Comparison of ENCODE assay signal across 2 cellular contexts in the genomic region with DNA sequence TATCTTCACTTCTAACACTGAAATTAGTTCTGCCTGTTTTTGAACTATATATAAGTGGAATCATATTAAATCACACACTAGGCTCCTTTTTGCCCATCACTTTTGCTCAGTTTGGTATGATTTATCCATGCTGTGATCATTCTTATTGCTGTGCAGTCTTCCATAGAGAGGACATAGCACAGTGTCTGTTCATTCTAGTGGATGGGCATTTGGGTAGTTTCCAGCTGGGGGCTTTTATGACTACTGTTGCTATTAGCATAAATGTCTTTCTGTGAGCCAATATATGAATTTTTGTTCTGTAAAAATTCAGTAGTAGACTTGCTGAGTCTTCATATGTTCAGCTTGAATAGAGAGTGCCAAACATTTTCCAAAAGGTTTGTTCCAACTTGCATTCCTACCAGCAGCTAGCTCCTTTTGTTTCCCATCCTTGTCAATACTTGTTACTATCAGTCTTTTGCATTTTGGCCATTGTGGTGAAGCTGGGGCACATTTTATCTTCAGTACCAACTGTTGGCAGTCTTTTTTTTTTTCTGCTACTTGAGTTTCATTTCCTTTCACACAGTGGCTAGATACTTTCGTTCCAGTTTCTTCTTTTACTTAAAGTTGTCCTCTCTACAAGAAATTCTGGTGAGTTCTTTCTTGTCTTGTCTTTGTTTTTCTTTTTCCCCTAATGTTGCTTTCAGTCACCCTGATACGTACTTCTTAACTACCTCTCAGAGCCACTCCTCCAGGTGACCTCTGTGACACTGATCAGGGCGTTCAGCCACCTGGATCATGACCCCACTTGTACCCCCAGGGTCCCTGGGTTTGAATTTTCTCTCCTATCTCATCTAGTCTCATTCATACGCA.
A peak's percentile ranks its signal among the peaks of the same experiment; 100 is the strongest.
TF ChIP-seq lines count a peak whose summit lies in the region.

No MANE protein-coding gene starts in this region.

TF ChIP-seq in GM12878, 131 proteins besides CTCF, POLR2A, EP300 and RAD21 (continued from another document and continues in another):
- TF ChIP-seq ETV6 (conservative IDR thresholded peaks at IDR 0.05 in 1 of 2, IDR thresholded peaks at IDR 0.05 in 1 of 2; ENCODE audit: borderline replicate concordance in 1 of 2, low read depth in 1 of 2) (peak in 1 of 2 experiments; percentile 76; a peak in 1 of 4 replicates), ZNF274 (IDR thresholded peaks at IDR 0.05; ENCODE audit: insufficient read depth, insufficient read length) (no peak), MTA3 (IDR thresholded peaks at IDR 0.05; ENCODE audit: borderline replicate concordance, low read length) (peak; percentile 66; the same call in 1 of the 2 replicates), PAX5 (IDR thresholded peaks at IDR 0.05; ENCODE audit: borderline replicate concordance, low read depth, low read length) (no peak), HDGF (IDR thresholded peaks at IDR 0.05) (no peak; the same call in 1 of the 2 replicates), EZH2 (IDR thresholded peaks at IDR 0.05; ENCODE audit: borderline replicate concordance, control insufficient read depth, low read depth, low read length) (no peak), SPI1 (IDR thresholded peaks at IDR 0.05; ENCODE audit: borderline replicate concordance, insufficient read depth, low read depth, low read length) (peak; percentile 82), SUPT20H (IDR thresholded peaks at IDR 0.05; ENCODE audit: borderline replicate concordance, control insufficient read depth, low read depth, low read length) (no peak)
- TF ChIP-seq, protein P1, sequence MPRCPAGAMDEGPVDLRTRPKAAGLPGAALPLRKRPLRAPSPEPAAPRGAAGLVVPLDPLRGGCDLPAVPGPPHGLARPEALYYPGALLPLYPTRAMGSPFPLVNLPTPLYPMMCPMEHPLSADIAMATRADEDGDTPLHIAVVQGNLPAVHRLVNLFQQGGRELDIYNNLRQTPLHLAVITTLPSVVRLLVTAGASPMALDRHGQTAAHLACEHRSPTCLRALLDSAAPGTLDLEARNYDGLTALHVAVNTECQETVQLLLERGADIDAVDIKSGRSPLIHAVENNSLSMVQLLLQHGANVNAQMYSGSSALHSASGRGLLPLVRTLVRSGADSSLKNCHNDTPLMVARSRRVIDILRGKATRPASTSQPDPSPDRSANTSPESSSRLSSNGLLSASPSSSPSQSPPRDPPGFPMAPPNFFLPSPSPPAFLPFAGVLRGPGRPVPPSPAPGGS (IDR thresholded peaks at IDR 0.05; ENCODE audit: borderline replicate concordance, insufficient read depth, low read depth, low read length, poor library complexity, severe bottlenecking) = no peak
- TF ChIP-seq, protein P2, sequence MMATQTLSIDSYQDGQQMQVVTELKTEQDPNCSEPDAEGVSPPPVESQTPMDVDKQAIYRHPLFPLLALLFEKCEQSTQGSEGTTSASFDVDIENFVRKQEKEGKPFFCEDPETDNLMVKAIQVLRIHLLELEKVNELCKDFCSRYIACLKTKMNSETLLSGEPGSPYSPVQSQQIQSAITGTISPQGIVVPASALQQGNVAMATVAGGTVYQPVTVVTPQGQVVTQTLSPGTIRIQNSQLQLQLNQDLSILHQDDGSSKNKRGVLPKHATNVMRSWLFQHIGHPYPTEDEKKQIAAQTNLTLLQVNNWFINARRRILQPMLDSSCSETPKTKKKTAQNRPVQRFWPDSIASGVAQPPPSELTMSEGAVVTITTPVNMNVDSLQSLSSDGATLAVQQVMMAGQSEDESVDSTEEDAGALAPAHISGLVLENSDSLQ (IDR thresholded peaks at IDR 0.05) = peak; percentile 44
- TF ChIP-seq, protein P3, sequence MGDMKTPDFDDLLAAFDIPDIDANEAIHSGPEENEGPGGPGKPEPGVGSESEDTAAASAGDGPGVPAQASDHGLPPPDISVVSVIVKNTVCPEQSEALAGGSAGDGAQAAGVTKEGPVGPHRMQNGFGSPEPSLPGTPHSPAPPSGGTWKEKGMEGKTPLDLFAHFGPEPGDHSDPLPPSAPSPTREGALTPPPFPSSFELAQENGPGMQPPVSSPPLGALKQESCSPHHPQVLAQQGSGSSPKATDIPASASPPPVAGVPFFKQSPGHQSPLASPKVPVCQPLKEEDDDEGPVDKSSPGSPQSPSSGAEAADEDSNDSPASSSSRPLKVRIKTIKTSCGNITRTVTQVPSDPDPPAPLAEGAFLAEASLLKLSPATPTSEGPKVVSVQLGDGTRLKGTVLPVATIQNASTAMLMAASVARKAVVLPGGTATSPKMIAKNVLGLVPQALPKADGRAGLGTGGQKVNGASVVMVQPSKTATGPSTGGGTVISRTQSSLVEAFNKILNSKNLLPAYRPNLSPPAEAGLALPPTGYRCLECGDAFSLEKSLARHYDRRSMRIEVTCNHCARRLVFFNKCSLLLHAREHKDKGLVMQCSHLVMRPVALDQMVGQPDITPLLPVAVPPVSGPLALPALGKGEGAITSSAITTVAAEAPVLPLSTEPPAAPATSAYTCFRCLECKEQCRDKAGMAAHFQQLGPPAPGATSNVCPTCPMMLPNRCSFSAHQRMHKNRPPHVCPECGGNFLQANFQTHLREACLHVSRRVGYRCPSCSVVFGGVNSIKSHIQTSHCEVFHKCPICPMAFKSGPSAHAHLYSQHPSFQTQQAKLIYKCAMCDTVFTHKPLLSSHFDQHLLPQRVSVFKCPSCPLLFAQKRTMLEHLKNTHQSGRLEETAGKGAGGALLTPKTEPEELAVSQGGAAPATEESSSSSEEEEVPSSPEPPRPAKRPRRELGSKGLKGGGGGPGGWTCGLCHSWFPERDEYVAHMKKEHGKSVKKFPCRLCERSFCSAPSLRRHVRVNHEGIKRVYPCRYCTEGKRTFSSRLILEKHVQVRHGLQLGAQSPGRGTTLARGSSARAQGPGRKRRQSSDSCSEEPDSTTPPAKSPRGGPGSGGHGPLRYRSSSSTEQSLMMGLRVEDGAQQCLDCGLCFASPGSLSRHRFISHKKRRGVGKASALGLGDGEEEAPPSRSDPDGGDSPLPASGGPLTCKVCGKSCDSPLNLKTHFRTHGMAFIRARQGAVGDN (IDR thresholded peaks at IDR 0.05) = peak; percentile 81
- TF ChIP-seq, protein P4, sequence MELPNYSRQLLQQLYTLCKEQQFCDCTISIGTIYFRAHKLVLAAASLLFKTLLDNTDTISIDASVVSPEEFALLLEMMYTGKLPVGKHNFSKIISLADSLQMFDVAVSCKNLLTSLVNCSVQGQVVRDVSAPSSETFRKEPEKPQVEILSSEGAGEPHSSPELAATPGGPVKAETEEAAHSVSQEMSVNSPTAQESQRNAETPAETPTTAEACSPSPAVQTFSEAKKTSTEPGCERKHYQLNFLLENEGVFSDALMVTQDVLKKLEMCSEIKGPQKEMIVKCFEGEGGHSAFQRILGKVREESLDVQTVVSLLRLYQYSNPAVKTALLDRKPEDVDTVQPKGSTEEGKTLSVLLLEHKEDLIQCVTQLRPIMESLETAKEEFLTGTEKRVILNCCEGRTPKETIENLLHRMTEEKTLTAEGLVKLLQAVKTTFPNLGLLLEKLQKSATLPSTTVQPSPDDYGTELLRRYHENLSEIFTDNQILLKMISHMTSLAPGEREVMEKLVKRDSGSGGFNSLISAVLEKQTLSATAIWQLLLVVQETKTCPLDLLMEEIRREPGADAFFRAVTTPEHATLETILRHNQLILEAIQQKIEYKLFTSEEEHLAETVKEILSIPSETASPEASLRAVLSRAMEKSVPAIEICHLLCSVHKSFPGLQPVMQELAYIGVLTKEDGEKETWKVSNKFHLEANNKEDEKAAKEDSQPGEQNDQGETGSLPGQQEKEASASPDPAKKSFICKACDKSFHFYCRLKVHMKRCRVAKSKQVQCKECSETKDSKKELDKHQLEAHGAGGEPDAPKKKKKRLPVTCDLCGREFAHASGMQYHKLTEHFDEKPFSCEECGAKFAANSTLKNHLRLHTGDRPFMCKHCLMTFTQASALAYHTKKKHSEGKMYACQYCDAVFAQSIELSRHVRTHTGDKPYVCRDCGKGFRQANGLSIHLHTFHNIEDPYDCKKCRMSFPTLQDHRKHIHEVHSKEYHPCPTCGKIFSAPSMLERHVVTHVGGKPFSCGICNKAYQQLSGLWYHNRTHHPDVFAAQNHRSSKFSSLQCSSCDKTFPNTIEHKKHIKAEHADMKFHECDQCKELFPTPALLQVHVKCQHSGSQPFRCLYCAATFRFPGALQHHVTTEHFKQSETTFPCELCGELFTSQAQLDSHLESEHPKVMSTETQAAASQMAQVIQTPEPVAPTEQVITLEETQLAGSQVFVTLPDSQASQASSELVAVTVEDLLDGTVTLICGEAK (IDR thresholded peaks at IDR 0.05; ENCODE audit: borderline replicate concordance) = no peak

TF ChIP-seq in GM23338, 12 proteins besides CTCF, POLR2A, EP300 and RAD21 (continued from another document):
- TF ChIP-seq, protein P5, sequence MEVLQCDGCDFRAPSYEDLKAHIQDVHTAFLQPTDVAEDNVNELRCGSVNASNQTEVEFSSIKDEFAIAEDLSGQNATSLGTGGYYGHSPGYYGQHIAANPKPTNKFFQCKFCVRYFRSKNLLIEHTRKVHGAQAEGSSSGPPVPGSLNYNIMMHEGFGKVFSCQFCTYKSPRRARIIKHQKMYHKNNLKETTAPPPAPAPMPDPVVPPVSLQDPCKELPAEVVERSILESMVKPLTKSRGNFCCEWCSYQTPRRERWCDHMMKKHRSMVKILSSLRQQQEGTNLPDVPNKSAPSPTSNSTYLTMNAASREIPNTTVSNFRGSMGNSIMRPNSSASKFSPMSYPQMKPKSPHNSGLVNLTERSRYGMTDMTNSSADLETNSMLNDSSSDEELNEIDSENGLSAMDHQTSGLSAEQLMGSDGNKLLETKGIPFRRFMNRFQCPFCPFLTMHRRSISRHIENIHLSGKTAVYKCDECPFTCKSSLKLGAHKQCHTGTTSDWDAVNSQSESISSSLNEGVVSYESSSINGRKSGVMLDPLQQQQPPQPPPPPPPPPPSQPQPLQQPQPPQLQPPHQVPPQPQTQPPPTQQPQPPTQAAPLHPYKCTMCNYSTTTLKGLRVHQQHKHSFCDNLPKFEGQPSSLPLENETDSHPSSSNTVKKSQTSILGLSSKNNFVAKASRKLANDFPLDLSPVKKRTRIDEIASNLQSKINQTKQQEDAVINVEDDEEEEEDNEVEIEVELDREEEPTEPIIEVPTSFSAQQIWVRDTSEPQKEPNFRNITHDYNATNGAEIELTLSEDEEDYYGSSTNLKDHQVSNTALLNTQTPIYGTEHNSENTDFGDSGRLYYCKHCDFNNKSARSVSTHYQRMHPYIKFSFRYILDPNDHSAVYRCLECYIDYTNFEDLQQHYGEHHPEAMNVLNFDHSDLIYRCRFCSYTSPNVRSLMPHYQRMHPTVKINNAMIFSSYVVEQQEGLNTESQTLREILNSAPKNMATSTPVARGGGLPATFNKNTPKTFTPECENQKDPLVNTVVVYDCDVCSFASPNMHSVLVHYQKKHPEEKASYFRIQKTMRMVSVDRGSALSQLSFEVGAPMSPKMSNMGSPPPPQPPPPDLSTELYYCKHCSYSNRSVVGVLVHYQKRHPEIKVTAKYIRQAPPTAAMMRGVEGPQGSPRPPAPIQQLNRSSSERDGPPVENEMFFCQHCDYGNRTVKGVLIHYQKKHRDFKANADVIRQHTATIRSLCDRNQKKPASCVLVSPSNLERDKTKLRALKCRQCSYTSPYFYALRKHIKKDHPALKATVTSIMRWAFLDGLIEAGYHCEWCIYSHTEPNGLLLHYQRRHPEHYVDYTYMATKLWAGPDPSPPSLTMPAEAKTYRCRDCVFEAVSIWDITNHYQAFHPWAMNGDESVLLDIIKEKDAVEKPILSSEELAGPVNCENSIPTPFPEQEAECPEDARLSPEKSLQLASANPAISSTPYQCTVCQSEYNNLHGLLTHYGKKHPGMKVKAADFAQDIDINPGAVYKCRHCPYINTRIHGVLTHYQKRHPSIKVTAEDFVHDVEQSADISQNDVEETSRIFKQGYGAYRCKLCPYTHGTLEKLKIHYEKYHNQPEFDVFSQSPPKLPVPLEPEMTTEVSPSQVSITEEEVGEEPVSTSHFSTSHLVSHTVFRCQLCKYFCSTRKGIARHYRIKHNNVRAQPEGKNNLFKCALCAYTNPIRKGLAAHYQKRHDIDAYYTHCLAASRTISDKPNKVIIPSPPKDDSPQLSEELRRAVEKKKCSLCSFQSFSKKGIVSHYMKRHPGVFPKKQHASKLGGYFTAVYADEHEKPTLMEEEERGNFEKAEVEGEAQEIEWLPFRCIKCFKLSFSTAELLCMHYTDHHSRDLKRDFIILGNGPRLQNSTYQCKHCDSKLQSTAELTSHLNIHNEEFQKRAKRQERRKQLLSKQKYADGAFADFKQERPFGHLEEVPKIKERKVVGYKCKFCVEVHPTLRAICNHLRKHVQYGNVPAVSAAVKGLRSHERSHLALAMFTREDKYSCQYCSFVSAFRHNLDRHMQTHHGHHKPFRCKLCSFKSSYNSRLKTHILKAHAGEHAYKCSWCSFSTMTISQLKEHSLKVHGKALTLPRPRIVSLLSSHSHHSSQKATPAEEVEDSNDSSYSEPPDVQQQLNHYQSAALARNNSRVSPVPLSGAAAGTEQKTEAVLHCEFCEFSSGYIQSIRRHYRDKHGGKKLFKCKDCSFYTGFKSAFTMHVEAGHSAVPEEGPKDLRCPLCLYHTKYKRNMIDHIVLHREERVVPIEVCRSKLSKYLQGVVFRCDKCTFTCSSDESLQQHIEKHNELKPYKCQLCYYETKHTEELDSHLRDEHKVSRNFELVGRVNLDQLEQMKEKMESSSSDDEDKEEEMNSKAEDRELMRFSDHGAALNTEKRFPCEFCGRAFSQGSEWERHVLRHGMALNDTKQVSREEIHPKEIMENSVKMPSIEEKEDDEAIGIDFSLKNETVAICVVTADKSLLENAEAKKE (CRISPR knock-in tag; IDR thresholded peaks at IDR 0.05) = no peak
- TF ChIP-seq STAT1 (IDR thresholded peaks at IDR 0.05; ENCODE audit: unreplicated experiment) (no peak), JUNB (IDR thresholded peaks at IDR 0.05; ENCODE audit: unreplicated experiment) (no peak), ZNF114 (CRISPR knock-in tag; IDR thresholded peaks at IDR 0.05) (no peak), ZNF331 (CRISPR knock-in tag; IDR thresholded peaks at IDR 0.05; ENCODE audit: low read depth) (no peak), EZH2 (IDR thresholded peaks at IDR 0.05; ENCODE audit: low read depth, unreplicated experiment) (no peak), CREB1 (CRISPR knock-in tag; IDR thresholded peaks at IDR 0.05; ENCODE audit: low read depth) (no peak), NANOG (IDR thresholded peaks at IDR 0.05; ENCODE audit: borderline replicate concordance) (no peak), EZH2phosphoT487 (IDR thresholded peaks at IDR 0.05; ENCODE audit: unreplicated experiment) (no peak)
- TF ChIP-seq, protein P6, sequence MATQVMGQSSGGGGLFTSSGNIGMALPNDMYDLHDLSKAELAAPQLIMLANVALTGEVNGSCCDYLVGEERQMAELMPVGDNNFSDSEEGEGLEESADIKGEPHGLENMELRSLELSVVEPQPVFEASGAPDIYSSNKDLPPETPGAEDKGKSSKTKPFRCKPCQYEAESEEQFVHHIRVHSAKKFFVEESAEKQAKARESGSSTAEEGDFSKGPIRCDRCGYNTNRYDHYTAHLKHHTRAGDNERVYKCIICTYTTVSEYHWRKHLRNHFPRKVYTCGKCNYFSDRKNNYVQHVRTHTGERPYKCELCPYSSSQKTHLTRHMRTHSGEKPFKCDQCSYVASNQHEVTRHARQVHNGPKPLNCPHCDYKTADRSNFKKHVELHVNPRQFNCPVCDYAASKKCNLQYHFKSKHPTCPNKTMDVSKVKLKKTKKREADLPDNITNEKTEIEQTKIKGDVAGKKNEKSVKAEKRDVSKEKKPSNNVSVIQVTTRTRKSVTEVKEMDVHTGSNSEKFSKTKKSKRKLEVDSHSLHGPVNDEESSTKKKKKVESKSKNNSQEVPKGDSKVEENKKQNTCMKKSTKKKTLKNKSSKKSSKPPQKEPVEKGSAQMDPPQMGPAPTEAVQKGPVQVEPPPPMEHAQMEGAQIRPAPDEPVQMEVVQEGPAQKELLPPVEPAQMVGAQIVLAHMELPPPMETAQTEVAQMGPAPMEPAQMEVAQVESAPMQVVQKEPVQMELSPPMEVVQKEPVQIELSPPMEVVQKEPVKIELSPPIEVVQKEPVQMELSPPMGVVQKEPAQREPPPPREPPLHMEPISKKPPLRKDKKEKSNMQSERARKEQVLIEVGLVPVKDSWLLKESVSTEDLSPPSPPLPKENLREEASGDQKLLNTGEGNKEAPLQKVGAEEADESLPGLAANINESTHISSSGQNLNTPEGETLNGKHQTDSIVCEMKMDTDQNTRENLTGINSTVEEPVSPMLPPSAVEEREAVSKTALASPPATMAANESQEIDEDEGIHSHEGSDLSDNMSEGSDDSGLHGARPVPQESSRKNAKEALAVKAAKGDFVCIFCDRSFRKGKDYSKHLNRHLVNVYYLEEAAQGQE (IDR thresholded peaks at IDR 0.05; ENCODE audit: unreplicated experiment) = no peak
